In the genomic region with DNA sequence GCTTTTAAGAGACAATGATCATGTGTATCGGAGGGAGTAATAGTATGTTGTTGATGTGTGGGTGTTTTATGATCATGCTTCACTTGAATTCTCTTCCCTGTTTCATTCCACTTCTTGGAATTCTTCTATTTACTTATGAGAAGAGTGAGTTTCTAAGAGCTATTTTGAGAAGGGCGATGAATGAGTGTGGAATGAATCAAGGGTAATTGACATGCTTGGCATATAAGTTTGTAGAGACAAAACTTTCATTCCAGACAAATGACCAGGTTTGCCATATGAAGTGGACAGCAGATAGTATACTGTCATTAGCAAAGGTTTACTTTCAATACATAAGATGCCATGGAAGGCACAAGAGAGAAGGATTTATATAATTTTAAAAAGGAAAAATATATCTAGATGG, we compare ENCODE assay signal across 28 cellular contexts. TPM values are rescaled to one million over a fixed set of nuclear protein-coding genes. Genes with fewer than 3 reads are reported as not detected.
DNase-seq lines count a peak whose midpoint lies in the region; FAIRE-seq and TF ChIP-seq lines count a peak whose summit lies in the region.
"Had no signal": no experiment of that assay in that cellular context is flagged by ENCODE, and none has a peak within 500 bp of the region (broad histone marks: within the 10 kb centered on the region; RNA-seq: fewer than 3 reads in every experiment).

No MANE protein-coding gene starts in this region.

- no peak for FAIRE-seq in kidney (lab: Jason Lieb, UNC)
- FAIRE-seq: GM12878 had no signal

- no peak overlapping the region for H3K9ac ChIP-seq in GM23248
- no peak overlapping the region for H3K9ac ChIP-seq in kidney (ENCODE audit: low read length in 2 of 2)

- H3K27me3 ChIP-seq in GM23248 (replicated peaks; ENCODE audit: insufficient read depth), result no peaks in the 10 kb centered on the region
- H3K27me3 ChIP-seq: SJSA1, tibial nerve had no signal

- peak overlapping the region; percentile 43 for H3K4me2 ChIP-seq in GM23248 (ENCODE audit: unreplicated experiment)

- intact Hi-C loops in kidney (cut with DNase I), result no loop called here

- in situ Hi-C loops in GM23248 (cut with MboI), result no loop called here

- H3K36me3 ChIP-seq in GM23248 (ENCODE audit: low read depth) (no peaks in the 10 kb centered on the region; the same call in 1 of the 2 replicates), kidney (ENCODE audit: control insufficient read depth in 1 of 2, insufficient read depth in 2 of 2, low read length in 2 of 2) (no peaks in the 10 kb centered on the region)
- H3K36me3 ChIP-seq: SJSA1 had no signal

- no peak for TF ChIP-seq CTCF in kidney (IDR thresholded peaks at IDR 0.05; ENCODE audit: borderline replicate concordance, extremely low read depth, insufficient read depth)

- H3K4me1 ChIP-seq in GM23248 (ENCODE audit: insufficient read depth) (peaks cover 44% of the 10 kb centered on the region), kidney (ENCODE audit: control insufficient read depth in 1 of 2, insufficient read depth in 1 of 2, low read depth in 1 of 2, low read length in 2 of 2) (no peaks in the 10 kb centered on the region)
- H3K4me1 ChIP-seq: SJSA1, tibial nerve had no signal

- no peaks in the 10 kb centered on the region for H3K9me2 ChIP-seq in GM23248 (ENCODE audit: insufficient read depth)

- H3K9me3 ChIP-seq in GM23248 (ENCODE audit: low read depth) (no peaks in the 10 kb centered on the region), kidney (ENCODE audit: control insufficient read depth in 1 of 2, low read length in 2 of 2) (peaks cover 0 to 8% of the 10 kb centered on the region in 2 donors)
- H3K9me3 ChIP-seq: SJSA1 had no signal

- peak overlapping the region; percentile 30; the same call in 1 of the 2 replicates for H2AFZ ChIP-seq in GM23248

- no peaks in the 10 kb centered on the region for H4K20me1 ChIP-seq in GM23248 (ENCODE audit: insufficient read depth)

- peaks cover 41% of the 10 kb centered on the region for H3F3A ChIP-seq in GM23248 (ENCODE audit: insufficient read depth)

- H3K27ac ChIP-seq in GM23248, result peak overlapping the region; percentile 36
- H3K27ac ChIP-seq in kidney (ENCODE audit: low read depth in 2 of 2, low read length in 2 of 2), result no peak overlapping the region
- H3K27ac ChIP-seq: SJSA1, skin epidermis, tibial nerve had no signal

- DNase-seq in GM23248 (peak; percentile 30), astrocyte of the hippocampus (ENCODE audit: low read depth, low spot score) (peak; percentile 39), kidney glomerular epithelial cell (lab: John Stamatoyannopoulos, UW) (peak; percentile 34), SKM-1 (lab: John Stamatoyannopoulos, UW; ENCODE audit: unreplicated experiment) (no peak), A172 (ENCODE audit: low spot score) (no peak), kidney (no peak)
- DNase-seq in activated effector memory CD4-positive, alpha-beta T cell treated with Interleukin-2 at 50 U/mL for 16 hours, result no peak
- DNase-seq: activated CD4-positive, alpha-beta memory T cell treated with anti-CD3 and anti-CD28 coated beads, Interleukin-2, amount 10 ng/mL, durations not matched to agents 7 days and 5 days; activated CD8-positive, alpha-beta memory T cell treated with anti-CD3 and anti-CD28 coated beads, Interleukin-2, amount 50 U/mL, for 48 hours; activated naive CD4-positive, alpha-beta T cell treated with anti-CD3 and anti-CD28 coated beads, Interleukin-2, amount 50 U/mL, for 16 hours; endodermal cell; hypothalamus; midbrain; naive thymus-derived CD4-positive, alpha-beta T cell; NCI-H1105; NCI-H2029 treated with DMSO at 0.1 percent for 48 hours; NCI-H2227 treated with DMSO at 0.1 percent for 48 hours; NCI-H748 treated with DMSO at 0.1 percent for 48 hours; stimulated activated naive CD8-positive, alpha-beta T cell treated with anti-CD3 and anti-CD28 coated beads, Interleukin-15, amount 100 ng/mL, for 72 hours had no signal

- WGBS in GM23248 (ENCODE audit: low coverage in 1 of 2, low lambda C conversion rate in 2 of 2, missing lambda C conversion rate in 2 of 2), 2 experiments, result 48 to 51% methylated on average over 2 of the region's 2 CpGs

- H3K79me2 ChIP-seq in GM23248 (ENCODE audit: insufficient read depth), result no peaks in the 10 kb centered on the region

- peak overlapping the region; percentile 29; the same call in 1 of the 2 replicates for H3K4me3 ChIP-seq in GM23248
- no peak overlapping the region for H3K4me3 ChIP-seq in kidney (ENCODE audit: low read length in 2 of 2)
- H3K4me3 ChIP-seq: GM12878, SJSA1, skin epidermis, tibial nerve had no signal

RNA-seq across cellular contexts. Expression of gene PDC, which starts 42.3 kb away (rescaled TPM):
- total RNA-seq in GM23248 (2014; rRNA removed; shearing (Covaris generic)), result 0.63 TPM in 1 of 2 replicates, not detected in the other
- polyA plus RNA-seq in GM23248 (2016; fragmentation: Nextera tagmentation; extraction: Ambion mirVana) (0.20 and 0.94 TPM in 2 replicates), kidney (ENCODE audit: insufficient read depth, low read depth, low replicate concordance) (not detected)
- not detected in 2 replicates for total RNA-seq in A172 (2014; rRNA removed; shearing (Covaris generic))
- not detected for total RNA-seq in kidney
- total RNA-seq: activated CD4-positive, alpha-beta memory T cell treated with anti-CD3 and anti-CD28 coated beads, Interleukin-2, amount 10 ng/mL, durations not matched to agents 7 days and 5 days; cardiac septum; endodermal cell; GM12878; H4; liver; naive thymus-derived CD4-positive, alpha-beta T cell; pulmonary artery endothelial cell; SJSA1; T-helper 1 cell treated with Interleukin-12 subunit alpha and Interleukin-12 subunit beta and Interleukin-4 antibody, amounts not matched to agents 30 ng/mL and 1 ng/mL, for 36 hours; tibial nerve had no signal
- polyA plus RNA-seq: naive thymus-derived CD4-positive, alpha-beta T cell had no signal

Comparison
In these comparisons a context has a peak if more than half of its experiments do, and no peak if none do; other contexts are left out.
1. DNase-seq: peak in GM23248 (single experiment), astrocyte of the hippocampus (single experiment) and kidney glomerular epithelial cell (single experiment); none in SKM-1 (single experiment), A172 (single experiment), kidney (single experiment) and activated effector memory CD4-positive, alpha-beta T cell treated with Interleukin-2 at 50 U/mL for 16 hours (single experiment).